33 cellular contexts compared by ENCODE assay signal in genomic region chr4:6581566-6582121, GRCh38.
"Had no signal": no experiment of that assay in that cellular context is flagged by ENCODE, and none has a peak within 500 bp of the region (broad histone marks: within the 10 kb centered on the region; RNA-seq: fewer than 3 reads in every experiment).

No MANE protein-coding gene starts in this region.

- ATAC-seq: activated naive CD4-positive, alpha-beta T cell treated with anti-CD3 and anti-CD28 coated beads, Interleukin-2, amount 50 U/mL, for 72 hours; activated naive CD8-positive, alpha-beta T cell treated with anti-CD3 and anti-CD28 coated beads, Interleukin-2, amount 50 U/mL, for 24 hours; activated T-cell treated with anti-CD3 and anti-CD28 coated beads, Interleukin-2, amount 50 U/mL, for 4 hours; activated T-cell treated with anti-CD3 and anti-CD28 coated beads, Interleukin-2, amount 50 U/mL, for 72 hours; activated T-helper 17 cell treated with anti-CD3 and anti-CD28 coated beads, Interleukin-2, amount 50 U/mL, for 72 hours; body of pancreas had no signal

- H3K27me3 ChIP-seq: adrenal gland, ascending aorta, body of pancreas, brain microvascular endothelial cell, breast epithelium, cardiac muscle cell had no signal

- H3K36me3 ChIP-seq: breast epithelium had no signal

- H3K4me1 ChIP-seq: adrenal gland, ascending aorta, breast epithelium had no signal

- H3K9me3 ChIP-seq: adrenal gland, ascending aorta, body of pancreas had no signal

- DNase-seq: activated effector memory CD4-positive, alpha-beta T cell treated with anti-CD3 and anti-CD28 coated beads, Interleukin-2, amount 50 U/mL, for 16 hours; activated effector memory CD4-positive, alpha-beta T cell treated with Interleukin-2 at 50 U/mL for 16 hours; activated gamma-delta T cell; activated gamma-delta T cell treated with Interleukin-2 at 50 U/mL for 16 hours; activated naive CD4-positive, alpha-beta T cell; activated naive CD4-positive, alpha-beta T cell treated with anti-CD3 and anti-CD28 coated beads for 36 hours; activated naive CD4-positive, alpha-beta T cell treated with anti-CD3 and anti-CD28 coated beads, Interleukin-2, amount 10 ng/mL, durations not matched to agents 7 days and 5 days; activated naive CD4-positive, alpha-beta T cell treated with anti-CD3 and anti-CD28 coated beads, Interleukin-2, amount 50 U/mL, for 16 hours; activated naive CD4-positive, alpha-beta T cell treated with Interleukin-2 at 50 U/mL for 16 hours; activated naive CD8-positive, alpha-beta T cell treated with anti-CD3 and anti-CD28 coated beads for 36 hours; activated naive CD8-positive, alpha-beta T cell treated with anti-CD3 and anti-CD28 coated beads, Interleukin-2, amount 10 ng/mL, durations not matched to agents 7 days and 5 days; activated naive CD8-positive, alpha-beta T cell treated with anti-CD3 and anti-CD28 coated beads, Interleukin-2, amount 50 U/mL, for 24 hours; activated T-cell treated with anti-CD3 and anti-CD28 coated beads, Interleukin-2, amount 50 U/mL, for 1 hour; activated T-cell treated with anti-CD3 and anti-CD28 coated beads, Interleukin-2, amount 50 U/mL, for 24 hours; activated T-cell treated with anti-CD3 and anti-CD28 coated beads, Interleukin-2, amount 50 U/mL, for 4 hours; activated T-cell treated with anti-CD3 and anti-CD28 coated beads, Interleukin-2, amount 50 U/mL, for 48 hours; activated T-cell treated with anti-CD3 and anti-CD28 coated beads, Interleukin-2, amount 50 U/mL, for 72 hours; adrenal gland; amniotic stem cell; amygdala; anterior cingulate cortex; aorta; body of pancreas; brain microvascular endothelial cell; central memory CD4-positive, alpha-beta T cell; cerebellar nuclear complex had no signal

- FAIRE-seq: astrocyte, bronchial epithelial cell had no signal

- H3K4me3 ChIP-seq: adrenal gland, ascending aorta, body of pancreas, breast epithelium, cardiac muscle cell had no signal

- H3K27ac ChIP-seq: adrenal gland, ascending aorta, body of pancreas, brain microvascular endothelial cell, breast epithelium, cardiac muscle cell had no signal
